In genomic region chr19:3687774-3688706, GRCh38 we compare ENCODE assay signal across 8 cellular contexts. TPM values are rescaled to one million over a fixed set of nuclear protein-coding genes. Genes with fewer than 3 reads are reported as not detected.
A peak's percentile ranks its signal among the peaks of the same experiment; 100 is the strongest.
DNase-seq lines count a peak whose midpoint lies in the region; ATAC-seq, FAIRE-seq and TF ChIP-seq lines count a peak whose summit lies in the region.

No MANE protein-coding gene starts in this region.

- H3K27ac Mint-ChIP-seq in activated naive CD4-positive, alpha-beta T cell treated with anti-CD3 and anti-CD28 coated beads, Interleukin-2, amount 50 U/mL, for 24 hours = peak overlapping the region; percentile 30

- H3K9me3 ChIP-seq in A673 (ENCODE audit: low read depth, low read length, poor library complexity, severe bottlenecking) (peaks cover 8% of the 10 kb centered on the region), HepG2 (ENCODE audit: low read length) (peaks cover 9% of the 10 kb centered on the region; the same call in 1 of the 2 replicates), upper lobe of right lung (no peaks in the 10 kb centered on the region)

- in situ Hi-C loops in HepG2 (cut with HindIII; ENCODE audit: extremely low pct_ligation_motif_present, low pct_unique_long_range_greater_than_20kb) = no loop called here

- no TSS peak for BruUV-seq in A673 (replicated peaks; lab: Mats Ljungman, UMichigan)
- no TSS peak for BruUV-seq in HepG2 (replicated peaks; lab: Mats Ljungman, UMichigan)

- H3K4me2 ChIP-seq in HepG2 (ENCODE audit: low read depth, low read length) = peak overlapping the region; percentile 69

- no peaks in the 10 kb centered on the region for H3K9me3 Mint-ChIP-seq in activated naive CD4-positive, alpha-beta T cell treated with anti-CD3 and anti-CD28 coated beads, Interleukin-2, amount 50 U/mL, for 24 hours

- peak overlapping the region; percentile 85 for H3K4me3 Mint-ChIP-seq in activated naive CD4-positive, alpha-beta T cell treated with anti-CD3 and anti-CD28 coated beads, Interleukin-2, amount 50 U/mL, for 24 hours

- H3K27me3 ChIP-seq in A673 (replicated peaks; ENCODE audit: insufficient read depth, low read depth, low read length, poor library complexity) (no peaks in the 10 kb centered on the region), HepG2 (ENCODE audit: control insufficient read depth in 1 of 2, insufficient read depth in 2 of 2, low read length in 2 of 2) (no peaks in the 10 kb centered on the region), upper lobe of right lung (no peaks in the 10 kb centered on the region)

- CTCF ChIA-PET in A673 (lab: Charles Lee) (no interaction called here), HepG2 (lab: Yijun Ruan, JAX; ENCODE audit: low intra/inter-chr PET ratio, low total read pairs) (no interaction called here)

- H3K4me3 ChIP-seq in A673 (ENCODE audit: low read depth, low read length, poor library complexity, severe bottlenecking) = peak overlapping the region; percentile 10
- peak overlapping the region; percentile 37 to 66 (median 60) for H3K4me3 ChIP-seq in HepG2 (replicated peaks in 1 of 3; ENCODE audit: insufficient read depth in 1 of 3, low read depth in 2 of 3, low read length in 3 of 3)
- H3K4me3 ChIP-seq in upper lobe of right lung = peak overlapping the region; percentile 14

- H3K4me1 Mint-ChIP-seq in activated naive CD4-positive, alpha-beta T cell treated with anti-CD3 and anti-CD28 coated beads, Interleukin-2, amount 50 U/mL, for 24 hours = peaks cover 37% of the 10 kb centered on the region

- WGBS in HepG2 (ENCODE audit: low lambda C conversion rate) = 54% methylated on average over 20 of the region's 55 CpGs

- H4K20me1 ChIP-seq in HepG2 (ENCODE audit: insufficient read depth, low read length) = peaks cover 3% of the 10 kb centered on the region; the same call in 1 of the 2 replicates

- peaks cover 3% of the 10 kb centered on the region for H3K79me2 ChIP-seq in HepG2 (ENCODE audit: insufficient read depth, low read length)

- no peaks in the 10 kb centered on the region for H3K27me3 Mint-ChIP-seq in activated naive CD4-positive, alpha-beta T cell treated with anti-CD3 and anti-CD28 coated beads, Interleukin-2, amount 50 U/mL, for 24 hours

- H3K4me1 ChIP-seq in A673 (ENCODE audit: insufficient read depth, low read length, poor library complexity, severe bottlenecking) = peaks cover 22% of the 10 kb centered on the region
- peaks cover 22% of the 10 kb centered on the region for H3K4me1 ChIP-seq in HepG2 (ENCODE audit: insufficient read depth, low read length)
- H3K4me1 ChIP-seq in upper lobe of right lung = peaks cover 14% of the 10 kb centered on the region

- H3K36me3 ChIP-seq in A673 (ENCODE audit: insufficient read depth, low read length, poor library complexity, severe bottlenecking) (no peaks in the 10 kb centered on the region), HepG2 (replicated peaks in 1 of 2; ENCODE audit: control insufficient read depth in 1 of 2, insufficient read depth in 2 of 2, low read length in 2 of 2) (peaks cover 2 to 5% of the 10 kb centered on the region in 2 experiments; a peak in 3 of 5 replicates), upper lobe of right lung (no peaks in the 10 kb centered on the region)

- H2AFZ ChIP-seq in HepG2 (ENCODE audit: low read length) = no peak overlapping the region

- POLR2A ChIA-PET in A673 (lab: Charles Lee; ENCODE audit: low non-redundant PET) (no interaction called here), HepG2 (lab: Yijun Ruan, JAX) (interaction anchor here (0.6 to 1.7 kb wide), 4 partner anchors 12 to 74 kb away, joined by 3 to 7 read pairs (median 4); partner anchors contain the start of genes MRPL54, PIP5K1C and TJP3)

- DNase-seq in A673 (ENCODE audit: low spot score) = no peak
- peak in 2 of 3 experiments; percentile 90 to 94 for DNase-seq in NCI-H1417 (lab: John Stamatoyannopoulos, UW)
- DNase-seq in HepG2 (ENCODE audit: low spot score) = peak; percentile 41
- no peak for DNase-seq in upper lobe of right lung
- DNase-seq in HT-29 (ENCODE audit: low spot score) = no peak

- TF ChIP-seq EP300 in HepG2 (IDR thresholded peaks at IDR 0.05; ENCODE audit: low read depth in 2 of 2, low read length in 2 of 2) (no peak), HepG2 (CRISPR knock-in tag; IDR thresholded peaks at IDR 0.05; ENCODE audit: borderline replicate concordance) (no peak)

- ATAC-seq in HepG2 (peak; percentile 84), upper lobe of right lung (peak; percentile 56), HG02763 (IDR thresholded peaks at IDR 0.05; ENCODE audit: unreplicated experiment) (no peak), GM21390 (IDR thresholded peaks at IDR 0.05; ENCODE audit: unreplicated experiment) (no peak)

- TF ChIP-seq POLR2A in HepG2 (IDR thresholded peaks at IDR 0.05; ENCODE audit: insufficient read depth in 1 of 2, low read depth in 2 of 2, low read length in 2 of 2) = no peak; a peak in 2 of 4 replicates

- intact Hi-C loops in A673 (cut with micrococcal nuclease; ENCODE audit: unreplicated experiment) = no loop called here
- intact Hi-C loops in HepG2 (cut with micrococcal nuclease; ENCODE audit: unreplicated experiment) = no loop called here
- intact Hi-C loops in upper lobe of right lung (cut with DNase I) = no loop called here

- H3K27ac ChIP-seq in A673 (ENCODE audit: low read depth, low read length, poor library complexity, severe bottlenecking) (peak overlapping the region; percentile 16), HepG2 (ENCODE audit: extremely low read length, insufficient read depth, low read length) (peak overlapping the region; percentile 68), upper lobe of right lung (no peak overlapping the region)

- TF ChIP-seq CTCF in A673 (conservative IDR thresholded peaks at IDR 0.05; ENCODE audit: low read depth, low read length) (no peak), HepG2 (CRISPR knock-in tag; IDR thresholded peaks at IDR 0.05) (no peak), upper lobe of right lung (IDR thresholded peaks at IDR 0.05) (no peak)

- TF ChIP-seq RAD21 in HepG2 (CRISPR knock-in tag; IDR thresholded peaks at IDR 0.05) = 0 out of 2 replicates have a peak, but pooled peaks have one; percentile 20

- FAIRE-seq in HepG2 (lab: Jason Lieb, UNC) = no peak

- peak overlapping the region; percentile 58 for H3K9ac ChIP-seq in HepG2 (ENCODE audit: insufficient read depth, low read depth, low read length)

- H3K36me3 Mint-ChIP-seq in activated naive CD4-positive, alpha-beta T cell treated with anti-CD3 and anti-CD28 coated beads, Interleukin-2, amount 50 U/mL, for 24 hours = peaks cover 3% of the 10 kb centered on the region

RNA-seq across cellular contexts. Expression of gene PIP5K1C, which starts 12.2 kb away (rescaled TPM):
- total RNA-seq in A673 (2021) (35.5 and 36.8 TPM in 2 replicates), HepG2 (2016; rRNA removed; fragmentation: Illumina TruSeq; extraction: Trizol) (4.3 and 5.2 TPM in 2 replicates), upper lobe of right lung (42.1 TPM)
- total RNA-seq in HepG2 (2016; cell fraction: cytosol; rRNA removed; fragmentation: Illumina TruSeq; extraction: Trizol; ENCODE audit: low read depth) = 7.1 TPM in 2 replicates
- 3.5 and 4.4 TPM in 2 replicates for total RNA-seq in HepG2 (2016; cell fraction: insoluble cytoplasmic fraction; rRNA removed; fragmentation: Illumina TruSeq; extraction: Trizol)
- 6.2 and 6.4 TPM in 2 replicates for total RNA-seq in HepG2 (2016; cell fraction: membrane; rRNA removed; fragmentation: Illumina TruSeq; extraction: Trizol)
- 3.7 and 4.3 TPM in 2 replicates for total RNA-seq in HepG2 (2016; cell fraction: nucleus; rRNA removed; fragmentation: Illumina TruSeq; extraction: Trizol)
- 3.6 and 4.8 TPM in 2 replicates for polyA plus RNA-seq in HepG2 (2011; rRNA removed)
- polyA plus RNA-seq in HepG2 (2011; cell fraction: cytosol; rRNA removed) = 1.9 and 2.3 TPM in 2 replicates
- polyA plus RNA-seq in HepG2 (2011; cell fraction: nucleus; rRNA removed) = 11.5 and 14.0 TPM in 2 replicates
- 6.4 and 8.6 TPM in 2 replicates for polyA plus RNA-seq in HepG2 (2012)
- 0.99 and 1.0 TPM in 2 replicates for polyA plus RNA-seq in HepG2 (2016; cell fraction: cytosol; fragmentation: Illumina TruSeq; extraction: Trizol; ENCODE audit: low read depth)
- polyA plus RNA-seq in HepG2 (2016; cell fraction: insoluble cytoplasmic fraction; fragmentation: Illumina TruSeq; extraction: Trizol; ENCODE audit: low read depth) = 6.8 and 10.5 TPM in 2 replicates
- 4.0 and 4.6 TPM in 2 replicates for polyA plus RNA-seq in HepG2 (2016; cell fraction: membrane; fragmentation: Illumina TruSeq; extraction: Trizol; ENCODE audit: low read depth)
- 16.9 and 17.1 TPM in 2 replicates for polyA plus RNA-seq in HepG2 (2016; cell fraction: nucleus; fragmentation: Illumina TruSeq; extraction: Trizol; ENCODE audit: insufficient read depth, low read depth)
- polyA minus RNA-seq in HepG2 (2011; rRNA and poly(A)+ RNA removed; ENCODE audit: low replicate concordance) = 21.9 and 27.3 TPM in 2 replicates
- polyA minus RNA-seq in HepG2 (2011; cell fraction: cytosol; rRNA and poly(A)+ RNA removed) = 6.3 and 12.3 TPM in 2 replicates
- polyA minus RNA-seq in HepG2 (2011; cell fraction: nucleus; rRNA and poly(A)+ RNA removed) = 5.9 and 6.3 TPM in 2 replicates
- total RNA-seq in HT-29 (2014; rRNA removed; shearing (Covaris generic)) = 18.0 and 18.9 TPM in 2 replicates

RNA-seq across cellular contexts. Expression of gene TJP3, which starts 20.1 kb away (rescaled TPM):
- total RNA-seq in A673 (2021) (0.63 TPM in 1 of 2 replicates, not detected in the other), HepG2 (2016; rRNA removed; fragmentation: Illumina TruSeq; extraction: Trizol) (20.6 and 21.5 TPM in 2 replicates), upper lobe of right lung (23.0 TPM)
- 4.8 and 6.1 TPM in 2 replicates for total RNA-seq in HepG2 (2016; cell fraction: cytosol; rRNA removed; fragmentation: Illumina TruSeq; extraction: Trizol; ENCODE audit: low read depth)
- total RNA-seq in HepG2 (2016; cell fraction: insoluble cytoplasmic fraction; rRNA removed; fragmentation: Illumina TruSeq; extraction: Trizol) = 12.8 and 26.0 TPM in 2 replicates
- 6.5 and 7.3 TPM in 2 replicates for total RNA-seq in HepG2 (2016; cell fraction: membrane; rRNA removed; fragmentation: Illumina TruSeq; extraction: Trizol)
- 21.9 and 26.6 TPM in 2 replicates for total RNA-seq in HepG2 (2016; cell fraction: nucleus; rRNA removed; fragmentation: Illumina TruSeq; extraction: Trizol)
- polyA plus RNA-seq in HepG2 (2011; rRNA removed) = 2.3 and 3.3 TPM in 2 replicates
- 0.60 and 0.95 TPM in 2 replicates for polyA plus RNA-seq in HepG2 (2011; cell fraction: cytosol; rRNA removed)
- 7.0 and 7.9 TPM in 2 replicates for polyA plus RNA-seq in HepG2 (2011; cell fraction: nucleus; rRNA removed)
- 5.3 and 9.8 TPM in 2 replicates for polyA plus RNA-seq in HepG2 (2012)
- 1.8 and 2.4 TPM in 2 replicates for polyA plus RNA-seq in HepG2 (2016; cell fraction: cytosol; fragmentation: Illumina TruSeq; extraction: Trizol; ENCODE audit: low read depth)
- 14.4 and 15.0 TPM in 2 replicates for polyA plus RNA-seq in HepG2 (2016; cell fraction: insoluble cytoplasmic fraction; fragmentation: Illumina TruSeq; extraction: Trizol; ENCODE audit: low read depth)
- 3.0 and 3.4 TPM in 2 replicates for polyA plus RNA-seq in HepG2 (2016; cell fraction: membrane; fragmentation: Illumina TruSeq; extraction: Trizol; ENCODE audit: low read depth)
- 30.0 and 33.5 TPM in 2 replicates for polyA plus RNA-seq in HepG2 (2016; cell fraction: nucleus; fragmentation: Illumina TruSeq; extraction: Trizol; ENCODE audit: insufficient read depth, low read depth)
- 4.2 and 4.7 TPM in 2 replicates for polyA minus RNA-seq in HepG2 (2011; rRNA and poly(A)+ RNA removed; ENCODE audit: low replicate concordance)
- 4.5 and 6.3 TPM in 2 replicates for polyA minus RNA-seq in HepG2 (2011; cell fraction: cytosol; rRNA and poly(A)+ RNA removed)
- polyA minus RNA-seq in HepG2 (2011; cell fraction: nucleus; rRNA and poly(A)+ RNA removed) = 3.5 and 6.6 TPM in 2 replicates
- total RNA-seq in HT-29 (2014; rRNA removed; shearing (Covaris generic)) = 127 and 139 TPM in 2 replicates

Comparison
In these comparisons a context has a peak if more than half of its experiments do, and no peak if none do; other contexts are left out.
1. DNase-seq: peak in NCI-H1417 (2 of 3) and HepG2 (single experiment); none in A673 (single experiment), upper lobe of right lung (single experiment) and HT-29 (single experiment).
2. H3K4me3 ChIP-seq: peak in every context shown above with its lines; median percentile 60 in HepG2; 14 in upper lobe of right lung; 10 in A673.
3. ATAC-seq: peak in HepG2 (single experiment) and upper lobe of right lung (single experiment); none in HG02763 (single experiment) and GM21390 (single experiment).